In the genomic region with DNA sequence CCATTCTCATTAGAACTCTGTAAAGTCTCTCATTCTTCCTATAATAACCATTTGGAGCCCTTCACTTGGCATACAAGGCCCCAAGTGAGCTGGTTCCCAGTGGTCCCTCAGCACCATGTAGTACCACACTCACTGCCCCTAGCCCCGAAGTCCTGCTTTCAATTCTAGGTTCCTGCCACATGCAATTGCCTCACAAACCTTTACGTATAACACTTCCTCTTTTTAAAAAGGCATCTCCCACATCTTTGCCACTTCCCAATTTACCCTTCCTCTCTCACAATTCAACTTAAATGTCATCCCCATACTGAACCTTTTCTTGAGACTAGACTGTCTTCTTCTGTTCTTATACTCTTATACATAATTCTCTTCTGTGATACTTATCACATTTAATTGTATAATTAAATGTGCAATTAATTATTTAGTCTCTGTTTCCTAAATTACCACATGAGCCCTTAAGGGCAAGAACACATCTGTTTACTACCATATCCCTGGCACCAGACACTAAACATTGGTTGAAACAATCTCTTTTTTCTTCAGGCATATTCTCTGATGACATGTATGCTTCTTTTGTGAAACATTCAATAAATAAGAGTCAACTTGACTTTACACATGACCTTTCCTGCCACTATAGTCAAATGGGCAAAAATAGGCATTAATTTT, we compare ENCODE assay signal across 9 cellular contexts.
DNase-seq lines count a peak whose midpoint lies in the region; ATAC-seq and TF ChIP-seq lines count a peak whose summit lies in the region.
"Had no signal": no experiment of that assay in that cellular context is flagged by ENCODE, and none has a peak within 500 bp of the region (broad histone marks: within the 10 kb centered on the region; RNA-seq: fewer than 3 reads in every experiment).

No MANE protein-coding gene starts in this region.

- no peak for TF ChIP-seq EP300 in esophagus muscularis mucosa (IDR thresholded peaks at IDR 0.05)

- H3K27ac Mint-ChIP-seq in chondrocyte (ENCODE audit: unreplicated experiment), result peak overlapping the region; percentile 30
- H3K27ac Mint-ChIP-seq: mesothelial cell of epicardium had no signal

- H3K4me1 ChIP-seq in esophagus muscularis mucosa, result no peaks in the 10 kb centered on the region

- DNase-seq in Ammon's horn (ENCODE audit: low spot score) (peak; percentile 62), chondrocyte (ENCODE audit: low spot score) (no peak), NK-92 (lab: John Stamatoyannopoulos, UW; ENCODE audit: unreplicated experiment) (no peak), H4 (ENCODE audit: low spot score) (no peak), NCI-H2227 (lab: John Stamatoyannopoulos, UW; ENCODE audit: unreplicated experiment) (no peak), esophagus muscularis mucosa (ENCODE audit: extremely low spot score) (no peak)

- ATAC-seq in GM21526 (IDR thresholded peaks at IDR 0.05; ENCODE audit: low FRiP score, unreplicated experiment), result peak; percentile 60
- peak; percentile 31 for ATAC-seq in HG03565 (IDR thresholded peaks at IDR 0.05; ENCODE audit: unreplicated experiment)

- H3K9me3 Mint-ChIP-seq in chondrocyte (ENCODE audit: low read depth), result no peaks in the 10 kb centered on the region
- H3K9me3 Mint-ChIP-seq: mesothelial cell of epicardium had no signal

- peaks cover 22% of the 10 kb centered on the region for H3K4me1 Mint-ChIP-seq in chondrocyte (ENCODE audit: low read depth)

- TF ChIP-seq POLR2A in esophagus muscularis mucosa (IDR thresholded peaks at IDR 0.05; ENCODE audit: low read depth), result no peak

- no peak overlapping the region for H3K27ac ChIP-seq in esophagus muscularis mucosa (replicated peaks in 1 of 4)

- H3K27me3 Mint-ChIP-seq in chondrocyte (ENCODE audit: low read depth), result no peaks in the 10 kb centered on the region

- no peaks in the 10 kb centered on the region for H3K36me3 Mint-ChIP-seq in chondrocyte (ENCODE audit: low read depth)
- H3K36me3 Mint-ChIP-seq: mesothelial cell of epicardium had no signal

- no peaks in the 10 kb centered on the region for H3K27me3 ChIP-seq in esophagus muscularis mucosa

- WGBS in esophagus muscularis mucosa, result 77% methylated on average over 2 of the region's 2 CpGs

- H3K4me3 Mint-ChIP-seq in chondrocyte (ENCODE audit: unreplicated experiment), result no peak overlapping the region
- H3K4me3 Mint-ChIP-seq: mesothelial cell of epicardium had no signal

- intact Hi-C loops in esophagus muscularis mucosa (cut with DNase I), result no loop called here

- H3K4me3 ChIP-seq in esophagus muscularis mucosa, result no peak overlapping the region

- H3K9me3 ChIP-seq in esophagus muscularis mucosa, result no peaks in the 10 kb centered on the region

- no peak for TF ChIP-seq CTCF in chondrocyte (IDR thresholded peaks at IDR 0.05)
- no peak for TF ChIP-seq CTCF in esophagus muscularis mucosa (IDR thresholded peaks at IDR 0.05)

- no peaks in the 10 kb centered on the region for H3K36me3 ChIP-seq in esophagus muscularis mucosa
